12 cellular contexts compared by ENCODE assay signal in genomic region chr3:46700772-46701171, GRCh38. TPM values are rescaled to one million over a fixed set of nuclear protein-coding genes. Genes with fewer than 3 reads are reported as not detected.
DNase-seq lines count a peak whose midpoint lies in the region; ATAC-seq and TF ChIP-seq lines count a peak whose summit lies in the region.
"Had no signal": no experiment of that assay in that cellular context is flagged by ENCODE, and none has a peak within 500 bp of the region (broad histone marks: within the 10 kb centered on the region; RNA-seq: fewer than 3 reads in every experiment).

No MANE protein-coding gene starts in this region.

- H3K27ac Mint-ChIP-seq in activated naive CD4-positive, alpha-beta T cell treated with anti-CD3 and anti-CD28 coated beads, Interleukin-2, amount 50 U/mL, for 24 hours, result no peak overlapping the region
- H3K27ac Mint-ChIP-seq in activated naive CD4-positive, alpha-beta T cell treated with anti-CD3 and anti-CD28 coated beads, Interleukin-2, amount 10 ng/mL, durations not matched to agents 7 days and 5 days, result no peak overlapping the region
- no peak overlapping the region for H3K27ac Mint-ChIP-seq in type B pancreatic cell
- H3K27ac Mint-ChIP-seq: activated CD8-positive, alpha-beta T cell treated with anti-CD3 and anti-CD28 coated beads, Interleukin-2, amount 10 ng/mL, durations not matched to agents 7 days and 5 days; B cell had no signal

- H3K36me3 Mint-ChIP-seq in activated naive CD4-positive, alpha-beta T cell treated with anti-CD3 and anti-CD28 coated beads, Interleukin-2, amount 50 U/mL, for 24 hours, result no peaks in the 10 kb centered on the region
- H3K36me3 Mint-ChIP-seq in activated naive CD4-positive, alpha-beta T cell treated with anti-CD3 and anti-CD28 coated beads, Interleukin-2, amount 10 ng/mL, durations not matched to agents 7 days and 5 days, result no peaks in the 10 kb centered on the region
- H3K36me3 Mint-ChIP-seq in type B pancreatic cell, result no peaks in the 10 kb centered on the region

- H3K36me3 ChIP-seq in lower lobe of right lung (no peaks in the 10 kb centered on the region), uterus (no peaks in the 10 kb centered on the region)

- no peak for TF ChIP-seq POLR2A in uterus (IDR thresholded peaks at IDR 0.05)

- in situ Hi-C loops in GM13977 (cut with MboI; ENCODE audit: low pct_unique_long_range_greater_than_20kb, low sequenced_read_pairs, unreplicated experiment), result no loop called here

- H3K27me3 ChIP-seq in lower lobe of right lung (ENCODE audit: low read depth) (peaks cover 20% of the 10 kb centered on the region), uterus (peaks cover 0 to 6% of the 10 kb centered on the region in 2 donors)

- H3K9me3 Mint-ChIP-seq in activated naive CD4-positive, alpha-beta T cell treated with anti-CD3 and anti-CD28 coated beads, Interleukin-2, amount 50 U/mL, for 24 hours, result no peaks in the 10 kb centered on the region
- H3K9me3 Mint-ChIP-seq in activated naive CD4-positive, alpha-beta T cell treated with anti-CD3 and anti-CD28 coated beads, Interleukin-2, amount 10 ng/mL, durations not matched to agents 7 days and 5 days, result no peaks in the 10 kb centered on the region
- no peaks in the 10 kb centered on the region for H3K9me3 Mint-ChIP-seq in type B pancreatic cell

- ATAC-seq in lower lobe of right lung (no peak), HG03432 (IDR thresholded peaks at IDR 0.05; ENCODE audit: unreplicated experiment) (no peak)
- ATAC-seq: activated CD8-positive, alpha-beta T cell treated with anti-CD3 and anti-CD28 coated beads, Interleukin-2, amount 10 ng/mL, durations not matched to agents 7 days and 5 days had no signal

- peaks cover 47% of the 10 kb centered on the region for H3K4me1 Mint-ChIP-seq in activated naive CD4-positive, alpha-beta T cell treated with anti-CD3 and anti-CD28 coated beads, Interleukin-2, amount 50 U/mL, for 24 hours
- H3K4me1 Mint-ChIP-seq in activated naive CD4-positive, alpha-beta T cell treated with anti-CD3 and anti-CD28 coated beads, Interleukin-2, amount 10 ng/mL, durations not matched to agents 7 days and 5 days, result peaks cover 36% of the 10 kb centered on the region
- H3K4me1 Mint-ChIP-seq in type B pancreatic cell (ENCODE audit: unreplicated experiment), result peaks cover 21% of the 10 kb centered on the region

- intact Hi-C loops in lower lobe of right lung (cut with DNase I), result loop anchor here (10.0 kb wide), 1 partner anchor 194 kb away; no protein-coding TSS in a partner anchor
- intact Hi-C loops in uterus (cut with DNase I; ENCODE audit: low total_unique reads), result loop anchor here (10.0 kb wide), 1 partner anchor 634 kb away; no protein-coding TSS in a partner anchor

- DNase-seq in activated naive CD4-positive, alpha-beta T cell treated with anti-CD3 and anti-CD28 coated beads, Interleukin-2, amount 10 ng/mL, durations not matched to agents 7 days and 5 days, result no peak
- DNase-seq in anterior cingulate cortex (lab: John Stamatoyannopoulos, UW) (peak in 47 of 58 donors; percentile 13 to 86 (median 50)), lower lobe of right lung (no peak), uterus (peak; percentile 47 to 48), type B pancreatic cell (ENCODE audit: extremely low spot score, unreplicated experiment) (no peak), GM13977 (ENCODE audit: low spot score) (no peak)
- DNase-seq: activated CD8-positive, alpha-beta T cell treated with anti-CD3 and anti-CD28 coated beads, Interleukin-2, amount 10 ng/mL, durations not matched to agents 7 days and 5 days; NCI-H187 treated with DMSO at 0.1 percent for 48 hours; stimulated activated CD4-positive, alpha-beta T cell treated with anti-CD3 and anti-CD28 coated beads, Interleukin-4, amount 100 ng/mL, for 4 hours had no signal

- H3K9me3 ChIP-seq in lower lobe of right lung (no peaks in the 10 kb centered on the region), uterus (no peaks in the 10 kb centered on the region)

- no peaks in the 10 kb centered on the region for H3K27me3 Mint-ChIP-seq in activated naive CD4-positive, alpha-beta T cell treated with anti-CD3 and anti-CD28 coated beads, Interleukin-2, amount 50 U/mL, for 24 hours
- H3K27me3 Mint-ChIP-seq in activated naive CD4-positive, alpha-beta T cell treated with anti-CD3 and anti-CD28 coated beads, Interleukin-2, amount 10 ng/mL, durations not matched to agents 7 days and 5 days, result peaks cover 47% of the 10 kb centered on the region
- peaks cover 11% of the 10 kb centered on the region for H3K27me3 Mint-ChIP-seq in type B pancreatic cell

- CTCF ChIA-PET in activated naive CD4-positive, alpha-beta T cell treated with anti-CD3 and anti-CD28 coated beads, Interleukin-2, amount 10 ng/mL, durations not matched to agents 7 days and 5 days (lab: Charles Lee), result no interaction called here

- peak overlapping the region; percentile 41 for H3K27ac ChIP-seq in lower lobe of right lung
- no peak overlapping the region for H3K27ac ChIP-seq in uterus

- peak overlapping the region; percentile 23 for H3K4me3 Mint-ChIP-seq in activated naive CD4-positive, alpha-beta T cell treated with anti-CD3 and anti-CD28 coated beads, Interleukin-2, amount 50 U/mL, for 24 hours
- H3K4me3 Mint-ChIP-seq in activated naive CD4-positive, alpha-beta T cell treated with anti-CD3 and anti-CD28 coated beads, Interleukin-2, amount 10 ng/mL, durations not matched to agents 7 days and 5 days, result no peak overlapping the region
- no peak overlapping the region for H3K4me3 Mint-ChIP-seq in type B pancreatic cell
- H3K4me3 Mint-ChIP-seq: activated CD8-positive, alpha-beta T cell treated with anti-CD3 and anti-CD28 coated beads, Interleukin-2, amount 10 ng/mL, durations not matched to agents 7 days and 5 days; B cell had no signal

- H3K4me1 ChIP-seq in lower lobe of right lung, result peaks cover 42% of the 10 kb centered on the region
- H3K4me1 ChIP-seq in uterus, result peaks cover 0 to 7% of the 10 kb centered on the region in 2 donors

- peak overlapping the region; percentile 41 for H3K4me3 ChIP-seq in lower lobe of right lung
- H3K4me3 ChIP-seq in uterus, result peak overlapping the region; percentile 12 to 37

- TF ChIP-seq CTCF in lower lobe of right lung (IDR thresholded peaks at IDR 0.05) (no peak), uterus (IDR thresholded peaks at IDR 0.05) (no peak), type B pancreatic cell (conservative IDR thresholded peaks at IDR 0.05) (no peak), GM13977 (IDR thresholded peaks at IDR 0.05; ENCODE audit: extremely low read depth, insufficient read depth, missing control alignments) (no peak)

RNA-seq across cellular contexts. Expression of gene TMIE, which starts 0.4 kb away (rescaled TPM):
- total RNA-seq in lower lobe of right lung (1.0 TPM), uterus (1 to 10 TPM in 2 of 4 donors, under 1 TPM in 1, not detected in 1; 0.41 to 2.1 (median 1.6) TPM), type B pancreatic cell (ENCODE audit: low replicate concordance) (0.48 and 0.62 TPM in 2 replicates)
- total RNA-seq: B cell had no signal

RNA-seq across cellular contexts. Expression of gene ALS2CL, which starts 7.3 kb away (rescaled TPM):
- total RNA-seq in lower lobe of right lung, result 59.7 TPM
- total RNA-seq in uterus, result 10 to 100 TPM; 15.7 to 75.3 (median 31.5) TPM
- 31.7 and 70.8 TPM in 2 replicates for total RNA-seq in type B pancreatic cell (ENCODE audit: low replicate concordance)

RNA-seq across cellular contexts. Expression of gene PRSS50, which starts 16.9 kb away (rescaled TPM):
- total RNA-seq in lower lobe of right lung (0.41 TPM), uterus (under 1 TPM in 2 of 4 donors, not detected in 2; 0.21 to 0.55 TPM), type B pancreatic cell (ENCODE audit: low replicate concordance) (1.1 and 1.2 TPM in 2 replicates)
- total RNA-seq: activated CD8-positive, alpha-beta T cell treated with anti-CD3 and anti-CD28 coated beads, Interleukin-2, amount 10 ng/mL, durations not matched to agents 7 days and 5 days had no signal

Comparison
In these comparisons a context has a peak if more than half of its experiments do, and no peak if none do; other contexts are left out.
1. DNase-seq: peak in anterior cingulate cortex (47 of 58) and uterus (2 of 2); none in activated naive CD4-positive, alpha-beta T cell treated with anti-CD3 and anti-CD28 coated beads, Interleukin-2, amount 10 ng/mL, durations not matched to agents 7 days and 5 days (single experiment), lower lobe of right lung (single experiment), type B pancreatic cell (single experiment) and GM13977 (single experiment).